In the genomic region with DNA sequence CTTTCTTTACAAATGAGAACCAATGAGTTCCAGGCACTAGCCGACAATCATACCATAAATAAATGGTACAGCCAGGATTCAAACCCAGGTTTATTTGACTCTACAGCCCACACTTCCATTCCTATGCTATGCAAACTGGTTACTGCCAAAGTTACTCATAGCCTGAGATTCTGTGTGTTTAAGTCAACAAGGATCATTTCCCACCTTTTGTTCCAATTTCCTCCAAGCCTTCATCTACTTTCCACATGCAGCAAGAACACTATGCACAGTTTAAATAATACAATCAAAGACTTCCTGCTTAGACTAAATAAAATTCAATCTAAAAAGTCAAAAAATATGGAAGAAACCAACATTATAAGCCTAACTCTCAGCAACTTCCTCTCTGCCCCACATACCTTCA, we compare ENCODE assay signal across 23 cellular contexts. TPM values are rescaled to one million over a fixed set of nuclear protein-coding genes. Genes with fewer than 3 reads are reported as not detected.
DNase-seq lines count a peak whose midpoint lies in the region; ATAC-seq, FAIRE-seq and TF ChIP-seq lines count a peak whose summit lies in the region.
"Had no signal": no experiment of that assay in that cellular context is flagged by ENCODE, and none has a peak within 500 bp of the region (broad histone marks: within the 10 kb centered on the region; RNA-seq: fewer than 3 reads in every experiment).

No MANE protein-coding gene starts in this region.

- no peak overlapping the region for H2BK15ac ChIP-seq in IMR-90 (ENCODE audit: low read depth, low read length)

- peaks cover 3% of the 10 kb centered on the region for H3K27me3 Mint-ChIP-seq in nephron progenitor cell (ENCODE audit: low read depth, poor library complexity)
- H3K27me3 Mint-ChIP-seq: CD4-positive, alpha-beta T cell; IgD-negative memory B cell had no signal

- intact Hi-C loops in IMR-90 (cut with micrococcal nuclease): no loop called here

- H2BK20ac ChIP-seq in IMR-90 (ENCODE audit: low read depth, low read length): no peak overlapping the region

- dilution Hi-C loops in IMR-90 (cut with HindIII; ENCODE audit: low sequenced_read_pairs, unreplicated experiment): no loop called here

- H3K4me3 ChIP-seq in IMR-90 (ENCODE audit: insufficient read depth, low read depth, low read length): no peak overlapping the region
- H3K4me3 ChIP-seq in bronchial epithelial cell (ENCODE audit: low read depth, low read length): no peak overlapping the region
- H3K4me3 ChIP-seq in MG63: no peak overlapping the region

- H3K27me3 ChIP-seq in IMR-90 (ENCODE audit: control insufficient read depth, insufficient read depth, low read length) (no peaks in the 10 kb centered on the region), bronchial epithelial cell (ENCODE audit: control insufficient read depth, insufficient read depth, low read length) (no peaks in the 10 kb centered on the region), MG63 (no peaks in the 10 kb centered on the region)
- H3K27me3 ChIP-seq: BE2C had no signal

- ATAC-seq in IMR-90 (ENCODE audit: low read depth): no peak

- no peak overlapping the region for H2AFZ ChIP-seq in IMR-90 (replicated peaks; ENCODE audit: low read length, poor library complexity)

- no peak overlapping the region for H3K4me2 ChIP-seq in IMR-90 (ENCODE audit: low read depth, low read length)

- no peaks in the 10 kb centered on the region for H3K79me1 ChIP-seq in IMR-90 (ENCODE audit: low read depth in 1 of 2, low read length in 2 of 2)

- H3K23ac ChIP-seq in IMR-90 (ENCODE audit: low read depth, low read length): no peak overlapping the region

- no CpG with 5 or more reads among the region's 1 CpG for WGBS in IMR-90 (ENCODE audit: extremely low coverage in 2 of 2, insufficient read length in 1 of 2), 2 experiments

- H3K56ac ChIP-seq in IMR-90 (ENCODE audit: extremely low read depth, insufficient read depth, low read length): no peak overlapping the region

- in situ Hi-C loops in IMR-90 (cut with MboI; ENCODE audit: low sequenced_read_pairs): no loop called here

- no TSS peak for BruUV-seq in IMR-90 (replicated peaks; lab: Mats Ljungman, UMichigan)

- TF ChIP-seq POLR2A in IMR-90 (IDR thresholded peaks at IDR 0.05; ENCODE audit: low read depth, low read length): no peak
- TF ChIP-seq POLR2A in H54 (IDR thresholded peaks at IDR 0.05; ENCODE audit: low read depth, low read length): no peak

- H2BK5ac ChIP-seq in IMR-90 (ENCODE audit: low read depth, low read length, poor library complexity, severe bottlenecking): no peak overlapping the region

- CTCF ChIA-PET in IMR-90 (lab: Yijun Ruan, JAX): no interaction called here

- POLR2A ChIA-PET in IMR-90 (lab: Charles Lee; ENCODE audit: unreplicated experiment): no interaction called here

- H3K9me3 ChIP-seq in IMR-90 (ENCODE audit: control insufficient read depth, insufficient read depth, low read length) (no peaks in the 10 kb centered on the region), MG63 (no peaks in the 10 kb centered on the region)
- H3K9me3 ChIP-seq: BE2C, Caco-2 had no signal

- no peak overlapping the region for H4K91ac ChIP-seq in IMR-90 (ENCODE audit: insufficient read depth, low read depth, low read length)

- TF ChIP-seq CTCF in IMR-90 (conservative IDR thresholded peaks at IDR 0.05; ENCODE audit: low read depth, low read length): no peak
- no peak for TF ChIP-seq CTCF in bronchial epithelial cell (IDR thresholded peaks at IDR 0.05; ENCODE audit: insufficient read depth, low read length, severe bottlenecking)
- TF ChIP-seq CTCF in nephron progenitor cell (IDR thresholded peaks at IDR 0.05): no peak

- H3K4ac ChIP-seq in IMR-90 (ENCODE audit: low read depth, low read length): no peak overlapping the region

- H4K8ac ChIP-seq in IMR-90 (ENCODE audit: low read depth in 2 of 2, low read length in 2 of 2): no peak overlapping the region; a peak in 1 of 4 replicates

- TF ChIP-seq RAD21 in IMR-90 (IDR thresholded peaks at IDR 0.05; ENCODE audit: low read length): no peak

- no peaks in the 10 kb centered on the region for H3K36me3 ChIP-seq in IMR-90 (ENCODE audit: control insufficient read depth, insufficient read depth, low read length)
- H3K36me3 ChIP-seq in bronchial epithelial cell (ENCODE audit: control insufficient read depth, insufficient read depth, low read length): no peaks in the 10 kb centered on the region
- no peaks in the 10 kb centered on the region for H3K36me3 ChIP-seq in MG63
- H3K36me3 ChIP-seq: BE2C had no signal

- no peak for DNase-seq in IMR-90
- peak; percentile 30 for DNase-seq in bronchial epithelial cell (ENCODE audit: low read depth)
- DNase-seq in glomerular endothelial cell (ENCODE audit: extremely low read depth, low read depth, low spot score): peak; percentile 77
- no peak for DNase-seq in nephron progenitor cell
- DNase-seq in H54 (ENCODE audit: insufficient read length, low spot score): no peak
- DNase-seq in HuH-7 (ENCODE audit: low spot score): no peak
- no peak for DNase-seq in MG63
- no peak for DNase-seq in NCI-H2107 treated with DMSO at 0.1 percent for 48 hours (lab: John Stamatoyannopoulos, UW; ENCODE audit: unreplicated experiment)
- DNase-seq: ACHN; BE2C; C1 segment of cervical spinal cord; Caco-2; CD4-positive, alpha-beta T cell; GOT3; H9; KBM-7 had no signal

- H3K9ac ChIP-seq in IMR-90 (ENCODE audit: low read depth, low read length): no peak overlapping the region

- H2AK5ac ChIP-seq in IMR-90 (ENCODE audit: low read depth, low read length): no peak overlapping the region

- no peaks in the 10 kb centered on the region for H4K20me1 ChIP-seq in IMR-90 (ENCODE audit: insufficient read depth, low read length)

- no peaks in the 10 kb centered on the region for H3K9me1 ChIP-seq in IMR-90 (ENCODE audit: insufficient read depth, low read length)

- no peak overlapping the region for H3K14ac ChIP-seq in IMR-90 (replicated peaks; ENCODE audit: low read depth, low read length)

- H3K4me1 Mint-ChIP-seq in nephron progenitor cell: peaks cover 30% of the 10 kb centered on the region

- 0 out of 2 replicates have a peak overlapping the region, but pooled peaks have one; percentile 8 for H2BK120ac ChIP-seq in IMR-90 (ENCODE audit: low read depth, low read length)

- no peak for FAIRE-seq in bronchial epithelial cell (lab: Jason Lieb, UNC)
- no peak for FAIRE-seq in H54 (lab: Jason Lieb, UNC)
- FAIRE-seq: A204.1, D721Med, G401.6, GM12891, GM18507 had no signal

- peaks cover 3% of the 10 kb centered on the region; the same call in 1 of the 2 replicates for H3K4me1 ChIP-seq in IMR-90 (ENCODE audit: control insufficient read depth, insufficient read depth, low read length)
- H3K4me1 ChIP-seq: BE2C, Caco-2 had no signal

- no peaks in the 10 kb centered on the region for H3K9me3 Mint-ChIP-seq in nephron progenitor cell
- H3K9me3 Mint-ChIP-seq: CD4-positive, alpha-beta T cell; H9; IgD-negative memory B cell had no signal

- H3K36me3 Mint-ChIP-seq in nephron progenitor cell (ENCODE audit: low read depth): no peaks in the 10 kb centered on the region
- H3K36me3 Mint-ChIP-seq: IgD-negative memory B cell had no signal

- H3K18ac ChIP-seq in IMR-90 (ENCODE audit: low read depth, low read length): no peak overlapping the region

- H3K4me3 Mint-ChIP-seq in nephron progenitor cell: no peak overlapping the region
- H3K4me3 Mint-ChIP-seq: CD4-positive, alpha-beta T cell; H9; IgD-negative memory B cell had no signal

- no peak overlapping the region for H4K5ac ChIP-seq in IMR-90 (ENCODE audit: low read depth, low read length)

- H2AK9ac ChIP-seq in IMR-90 (replicated peaks; ENCODE audit: low read depth, low read length, poor library complexity): no peak overlapping the region

- no peak overlapping the region for H3K27ac ChIP-seq in IMR-90 (ENCODE audit: insufficient read depth, low read length)
- H3K27ac ChIP-seq: HL-60 had no signal

- peak overlapping the region; percentile 14 for H3K27ac Mint-ChIP-seq in nephron progenitor cell
- H3K27ac Mint-ChIP-seq: CD4-positive, alpha-beta T cell; IgD-negative memory B cell had no signal

TF ChIP-seq in IMR-90, 13 proteins besides CTCF, POLR2A, EP300 and RAD21:
- TF ChIP-seq RFX5 (IDR thresholded peaks at IDR 0.05; ENCODE audit: low read depth, low read length) (no peak), FOS (IDR thresholded peaks at IDR 0.05; ENCODE audit: low read depth, low read length) (no peak), NFE2L2 (IDR thresholded peaks at IDR 0.05; ENCODE audit: low read depth, low read length) (no peak), CHD1 (IDR thresholded peaks at IDR 0.05; ENCODE audit: low read depth, low read length) (no peak), MAFK (IDR thresholded peaks at IDR 0.05; ENCODE audit: low read depth, low read length) (no peak), MXI1 (IDR thresholded peaks at IDR 0.05; ENCODE audit: borderline replicate concordance, low read depth, low read length) (no peak), MAZ (IDR thresholded peaks at IDR 0.05; ENCODE audit: borderline replicate concordance, low read depth, low read length) (no peak), RCOR1 (IDR thresholded peaks at IDR 0.05; ENCODE audit: insufficient replicate concordance, low read length) (no peak)
- TF ChIP-seq, protein P1, sequence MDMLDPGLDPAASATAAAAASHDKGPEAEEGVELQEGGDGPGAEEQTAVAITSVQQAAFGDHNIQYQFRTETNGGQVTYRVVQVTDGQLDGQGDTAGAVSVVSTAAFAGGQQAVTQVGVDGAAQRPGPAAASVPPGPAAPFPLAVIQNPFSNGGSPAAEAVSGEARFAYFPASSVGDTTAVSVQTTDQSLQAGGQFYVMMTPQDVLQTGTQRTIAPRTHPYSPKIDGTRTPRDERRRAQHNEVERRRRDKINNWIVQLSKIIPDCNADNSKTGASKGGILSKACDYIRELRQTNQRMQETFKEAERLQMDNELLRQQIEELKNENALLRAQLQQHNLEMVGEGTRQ (IDR thresholded peaks at IDR 0.05; ENCODE audit: low read depth, low read length): no peak

RNA-seq across cellular contexts. Expression of a gene that starts 59.2 kb away (rescaled TPM):
- total RNA-seq in IMR-90 (2012; rRNA removed) (44.8 and 45.0 TPM in 2 replicates), bronchial epithelial cell (2.2 and 3.4 TPM in 2 replicates), glomerular endothelial cell (6.2 and 9.0 TPM in 2 replicates)
- polyA plus RNA-seq in IMR-90 (2012; rRNA removed): 8.8 and 10.5 TPM in 2 replicates
- polyA plus RNA-seq in IMR-90 (2012; cell fraction: cytosol; rRNA removed): 2.9 and 3.7 TPM in 2 replicates
- 8.4 and 31.2 TPM in 2 replicates for polyA plus RNA-seq in IMR-90 (2012; cell fraction: nucleus; rRNA removed; ENCODE audit: low replicate concordance)
- total RNA-seq in MG63 (2014; rRNA removed; shearing (Covaris generic); ENCODE audit: low replicate concordance): 1.7 and 12.8 TPM in 2 replicates

Comparison
In these comparisons a context has a peak if more than half of its experiments do, and no peak if none do; other contexts are left out.
1. DNase-seq: peak in bronchial epithelial cell (single experiment) and glomerular endothelial cell (single experiment); none in IMR-90 (single experiment), nephron progenitor cell (single experiment), H54 (single experiment), HuH-7 (single experiment), MG63 (single experiment) and NCI-H2107 treated with DMSO at 0.1 percent for 48 hours (single experiment).